18 cellular contexts compared by ENCODE assay signal in genomic region chr3:184349563-184350470, GRCh38. TPM values are rescaled to one million over a fixed set of nuclear protein-coding genes. Genes with fewer than 3 reads are reported as not detected.
"Had no signal": no experiment of that assay in that cellular context is flagged by ENCODE, and none has a peak within 500 bp of the region (broad histone marks: within the 10 kb centered on the region; RNA-seq: fewer than 3 reads in every experiment).

No MANE protein-coding gene starts in this region.

- H3K4me3 ChIP-seq: adrenal gland, coronary artery, esophagus squamous epithelium, gastrocnemius medialis, spleen, transverse colon had no signal

- H3K36me3 ChIP-seq: transverse colon had no signal

- H3K27me3 Mint-ChIP-seq: activated naive CD8-positive, alpha-beta T cell; activated T-helper 17 cell treated with anti-CD3 and anti-CD28 coated beads, Interleukin-2, amount 50 U/mL, for 72 hours; memory B cell had no signal

- ATAC-seq: activated CD8-positive, alpha-beta T cell treated with anti-CD3 and anti-CD28 coated beads, Interleukin-2, amount 10 ng/mL, durations not matched to agents 7 days and 5 days; activated T-helper 17 cell treated with anti-CD3 and anti-CD28 coated beads, Interleukin-2, amount 50 U/mL, for 72 hours; gastrocnemius medialis; stimulated activated naive CD8-positive, alpha-beta T cell treated with anti-CD3 and anti-CD28 coated beads, Interleukin-15, Interleukin-2, amounts not matched to agents 100 U/mL and 50 U/mL, for 24 hours had no signal

- H3K27me3 ChIP-seq: adrenal gland, esophagus squamous epithelium, gastrocnemius medialis, spleen, transverse colon had no signal

- H3K4me3 Mint-ChIP-seq: activated CD8-positive, alpha-beta T cell treated with anti-CD3 and anti-CD28 coated beads, Interleukin-2, amount 10 ng/mL, durations not matched to agents 7 days and 5 days; activated naive CD8-positive, alpha-beta T cell; activated T-helper 17 cell treated with anti-CD3 and anti-CD28 coated beads, Interleukin-2, amount 50 U/mL, for 72 hours; endodermal cell; memory B cell had no signal

- H3K9me3 Mint-ChIP-seq: activated T-helper 17 cell treated with anti-CD3 and anti-CD28 coated beads, Interleukin-2, amount 50 U/mL, for 72 hours; endodermal cell; memory B cell had no signal

- DNase-seq: activated CD4-positive, alpha-beta T cell treated with anti-CD3 and anti-CD28 coated beads for 1 hour; activated CD4-positive, alpha-beta T cell treated with anti-CD3 and anti-CD28 coated beads, Interleukin-2, amount 50 U/mL, for 1 hour; activated CD8-positive, alpha-beta T cell treated with anti-CD3 and anti-CD28 coated beads, Interleukin-2, amount 10 ng/mL, durations not matched to agents 7 days and 5 days; endodermal cell; esophagus squamous epithelium; gastrocnemius medialis; spleen; stimulated activated CD4-positive, alpha-beta T cell treated with anti-CD3 and anti-CD28 coated beads, Interleukin-4, amount 100 ng/mL, for 24 hours; stimulated activated naive CD8-positive, alpha-beta T cell treated with anti-CD3 and anti-CD28 coated beads, Interleukin-15, Interleukin-2, amounts not matched to agents 100 U/mL and 50 U/mL, for 24 hours; T-helper 1 cell; transverse colon had no signal

- H3K27ac Mint-ChIP-seq: activated CD8-positive, alpha-beta T cell treated with anti-CD3 and anti-CD28 coated beads, Interleukin-2, amount 10 ng/mL, durations not matched to agents 7 days and 5 days; activated T-helper 17 cell treated with anti-CD3 and anti-CD28 coated beads, Interleukin-2, amount 50 U/mL, for 72 hours; memory B cell had no signal

- H3K27ac ChIP-seq: coronary artery, esophagus squamous epithelium, gastrocnemius medialis, spleen had no signal

RNA-seq across cellular contexts. Expression of gene THPO, which starts 28.2 kb away (rescaled TPM):
- total RNA-seq: activated CD8-positive, alpha-beta T cell treated with anti-CD3 and anti-CD28 coated beads, Interleukin-2, amount 10 ng/mL, durations not matched to agents 7 days and 5 days; activated T-helper 17 cell treated with anti-CD3 and anti-CD28 coated beads, Interleukin-2, amount 50 U/mL, for 72 hours; bronchial epithelial cell; mononuclear cell; transverse colon had no signal

RNA-seq across cellular contexts. Expression of gene CHRD, which starts 30.0 kb away (rescaled TPM):
- total RNA-seq: activated CD8-positive, alpha-beta T cell treated with anti-CD3 and anti-CD28 coated beads, Interleukin-2, amount 10 ng/mL, durations not matched to agents 7 days and 5 days; bronchial epithelial cell had no signal
